Comparison of ENCODE assay signal across 12 cellular contexts in genomic region chr12:6774557-6775062, GRCh38. TPM values are rescaled to one million over a fixed set of nuclear protein-coding genes. Genes with fewer than 3 reads are reported as not detected.
A peak's percentile ranks its signal among the peaks of the same experiment; 100 is the strongest.
DNase-seq lines count a peak whose midpoint lies in the region; ATAC-seq and TF ChIP-seq lines count a peak whose summit lies in the region.
"Had no signal": no experiment of that assay in that cellular context is flagged by ENCODE, and none has a peak within 500 bp of the region (broad histone marks: within the 10 kb centered on the region; RNA-seq: fewer than 3 reads in every experiment).

No MANE protein-coding gene starts in this region.

- peak overlapping the region; percentile 67 to 86 (median 79) for H3K27ac Mint-ChIP-seq in CD4-positive, CD25-positive, alpha-beta regulatory T cell
- H3K27ac Mint-ChIP-seq in activated naive CD8-positive, alpha-beta T cell treated with anti-CD3 and anti-CD28 coated beads for 36 hours, result peak overlapping the region; percentile 97
- peak overlapping the region; percentile 74 for H3K27ac Mint-ChIP-seq in nephron progenitor cell

- peaks cover 14% of the 10 kb centered on the region for H3K27me3 ChIP-seq in CD4-positive, CD25-positive, alpha-beta regulatory T cell (ENCODE audit: control insufficient read depth, insufficient read depth, low read length)
- no peaks in the 10 kb centered on the region for H3K27me3 ChIP-seq in Peyer's patch
- H3K27me3 ChIP-seq in trophoblast cell (ENCODE audit: insufficient read depth, low read length), result peaks cover 19% of the 10 kb centered on the region
- no peaks in the 10 kb centered on the region for H3K27me3 ChIP-seq in PC-9 (ENCODE audit: insufficient read depth, low read depth)

- H3K4me1 Mint-ChIP-seq in CD4-positive, CD25-positive, alpha-beta regulatory T cell, result peaks cover 0 to 62% (median 20%) of the 10 kb centered on the region in 4 donors
- peaks cover 76% of the 10 kb centered on the region for H3K4me1 Mint-ChIP-seq in activated naive CD8-positive, alpha-beta T cell treated with anti-CD3 and anti-CD28 coated beads for 36 hours
- peaks cover 77% of the 10 kb centered on the region for H3K4me1 Mint-ChIP-seq in nephron progenitor cell

- CTCF ChIA-PET in PC-9 (lab: Charles Lee), result no interaction called here

- no peak overlapping the region for H2BK120ac ChIP-seq in trophoblast cell (ENCODE audit: insufficient read depth, low read length, poor library complexity)

- no peak overlapping the region for H2BK12ac ChIP-seq in trophoblast cell (ENCODE audit: low read length)

- no peaks in the 10 kb centered on the region for H3K36me3 ChIP-seq in CD4-positive, CD25-positive, alpha-beta regulatory T cell (ENCODE audit: control insufficient read depth, insufficient read depth, low read length)
- H3K36me3 ChIP-seq in Peyer's patch, result peaks cover 0 to 13% (median 0%) of the 10 kb centered on the region in 3 donors
- H3K36me3 ChIP-seq in trophoblast cell (ENCODE audit: control insufficient read depth in 1 of 2, insufficient read depth in 2 of 2, low read length in 2 of 2), result peaks cover 22 to 23% of the 10 kb centered on the region in 2 experiments
- H3K36me3 ChIP-seq in PC-9 (ENCODE audit: low read depth), result no peaks in the 10 kb centered on the region
- H3K36me3 ChIP-seq: colonic mucosa had no signal

- no peak overlapping the region for H3K4me3 ChIP-seq in CD4-positive, CD25-positive, alpha-beta regulatory T cell (ENCODE audit: low read depth, low read length)
- H3K4me3 ChIP-seq in Peyer's patch (peak overlapping the region in 3 of 4 donors; percentile 28 to 49 (median 46)), trophoblast cell (ENCODE audit: low read depth, low read length) (no peak overlapping the region), PC-9 (no peak overlapping the region)

- no peak overlapping the region for H4K12ac ChIP-seq in trophoblast cell (ENCODE audit: low read depth, low read length)

- H3K27ac ChIP-seq in CD4-positive, CD25-positive, alpha-beta regulatory T cell (ENCODE audit: insufficient read depth, low read length, poor library complexity, severe bottlenecking), result no peak overlapping the region
- H3K27ac ChIP-seq in Peyer's patch (peak overlapping the region; percentile 57 to 79 (median 62)), trophoblast cell (ENCODE audit: low read depth, low read length) (no peak overlapping the region), PC-9 (no peak overlapping the region)
- H3K27ac ChIP-seq: colonic mucosa had no signal

- H3K79me1 ChIP-seq in trophoblast cell (ENCODE audit: low read length), result no peaks in the 10 kb centered on the region

- no peak overlapping the region for H2BK5ac ChIP-seq in trophoblast cell (ENCODE audit: low read depth, low read length, poor library complexity)

- H3K4ac ChIP-seq in trophoblast cell (ENCODE audit: low read depth, low read length), result no peak overlapping the region

- no peaks in the 10 kb centered on the region for H3K9me3 Mint-ChIP-seq in CD4-positive, CD25-positive, alpha-beta regulatory T cell
- no peaks in the 10 kb centered on the region for H3K9me3 Mint-ChIP-seq in activated naive CD8-positive, alpha-beta T cell treated with anti-CD3 and anti-CD28 coated beads for 36 hours
- H3K9me3 Mint-ChIP-seq in nephron progenitor cell, result no peaks in the 10 kb centered on the region

- intact Hi-C loops in PC-9 (cut with micrococcal nuclease; ENCODE audit: unreplicated experiment), result no loop called here

- H2AFZ ChIP-seq in trophoblast cell (ENCODE audit: insufficient read depth, low read length, poor library complexity) (no peak overlapping the region), PC-9 (no peak overlapping the region)

- no peaks in the 10 kb centered on the region; the same call in 1 of the 2 replicates for H4K20me1 ChIP-seq in PC-9 (ENCODE audit: insufficient read depth)

- H3K4me1 ChIP-seq in CD4-positive, CD25-positive, alpha-beta regulatory T cell (ENCODE audit: control insufficient read depth, insufficient read depth, low read length, poor library complexity, severe bottlenecking), result peaks cover 56% of the 10 kb centered on the region
- H3K4me1 ChIP-seq in Peyer's patch (peaks cover 0 to 59% (median 9%) of the 10 kb centered on the region in 4 donors), trophoblast cell (ENCODE audit: control insufficient read depth in 1 of 2, insufficient read depth in 2 of 2, low read length in 2 of 2) (peaks cover 5 to 7% of the 10 kb centered on the region in 2 experiments), PC-9 (replicated peaks; ENCODE audit: insufficient read depth) (no peaks in the 10 kb centered on the region)
- H3K4me1 ChIP-seq: colonic mucosa had no signal

- WGBS in trophoblast cell (ENCODE audit: extremely low coverage, insufficient coverage, insufficient read length), result no CpG with 5 or more reads among the region's 14 CpGs

- no peak for DNase-seq in CD4-positive, CD25-positive, alpha-beta regulatory T cell
- DNase-seq in Peyer's patch (no peak), nephron progenitor cell (no peak), trophoblast cell (no peak), PC-9 (no peak), SIG-M5 (lab: John Stamatoyannopoulos, UW) (no peak), hypothalamus (lab: John Stamatoyannopoulos, UW) (no peak)
- DNase-seq in activated naive CD8-positive, alpha-beta T cell treated with anti-CD3 and anti-CD28 coated beads for 36 hours, result peak; percentile 57
- DNase-seq: KG1, midbrain, NCI-H2029 had no signal

- H3K18ac ChIP-seq in trophoblast cell (ENCODE audit: low read length), result no peak overlapping the region

- H3K4me3 Mint-ChIP-seq in CD4-positive, CD25-positive, alpha-beta regulatory T cell, result peak overlapping the region; percentile 78 to 83 (median 82)
- peak overlapping the region; percentile 91 for H3K4me3 Mint-ChIP-seq in activated naive CD8-positive, alpha-beta T cell treated with anti-CD3 and anti-CD28 coated beads for 36 hours
- H3K4me3 Mint-ChIP-seq in nephron progenitor cell, result peak overlapping the region; percentile 50

- H3K4me2 ChIP-seq in trophoblast cell (ENCODE audit: low read length) (no peak overlapping the region), PC-9 (no peak overlapping the region)

- no peaks in the 10 kb centered on the region for H3K9me2 ChIP-seq in PC-9 (ENCODE audit: insufficient read depth)

- peaks cover 29% of the 10 kb centered on the region; the same call in 1 of the 2 replicates for H3F3A ChIP-seq in PC-9 (ENCODE audit: insufficient read depth, low read depth)

- no peak overlapping the region for H3K14ac ChIP-seq in trophoblast cell (ENCODE audit: low read length)

- POLR2A ChIA-PET in PC-9 (lab: Charles Lee; ENCODE audit: unreplicated experiment), result interaction anchor here (0.5 to 0.6 kb wide), 3 partner anchors 47 to 138 kb away, joined by 3 to 7 read pairs (median 3); no protein-coding TSS in a partner anchor

- no peaks in the 10 kb centered on the region for H3K36me3 Mint-ChIP-seq in CD4-positive, CD25-positive, alpha-beta regulatory T cell
- peaks cover 53% of the 10 kb centered on the region for H3K36me3 Mint-ChIP-seq in activated naive CD8-positive, alpha-beta T cell treated with anti-CD3 and anti-CD28 coated beads for 36 hours
- H3K36me3 Mint-ChIP-seq in nephron progenitor cell (ENCODE audit: low read depth), result peaks cover 49% of the 10 kb centered on the region

- H3K9me3 ChIP-seq in CD4-positive, CD25-positive, alpha-beta regulatory T cell (ENCODE audit: control insufficient read depth in 2 of 2, low read length in 2 of 2), result no peaks in the 10 kb centered on the region
- H3K9me3 ChIP-seq in Peyer's patch (no peaks in the 10 kb centered on the region), trophoblast cell (ENCODE audit: insufficient read depth, low read depth, low read length) (peaks cover 2% of the 10 kb centered on the region), PC-9 (ENCODE audit: insufficient read depth, low read depth) (no peaks in the 10 kb centered on the region)
- H3K9me3 ChIP-seq: colonic mucosa had no signal

- H4K8ac ChIP-seq in trophoblast cell (ENCODE audit: low read depth, low read length), result no peak overlapping the region

- no TSS peak for BruUV-seq in PC-9 (replicated peaks; lab: Mats Ljungman, UMichigan)

- H2AK5ac ChIP-seq in trophoblast cell (ENCODE audit: low read length), result no peak overlapping the region

- ATAC-seq in CD4-positive, CD25-positive, alpha-beta regulatory T cell (ENCODE audit: low read depth in 2 of 2), result no peak

- no peak overlapping the region for H3K23ac ChIP-seq in trophoblast cell (ENCODE audit: low read length)

- H3K79me2 ChIP-seq in trophoblast cell (ENCODE audit: control insufficient read depth, insufficient read depth, low read length, poor library complexity) (no peaks in the 10 kb centered on the region), PC-9 (ENCODE audit: low read depth) (no peaks in the 10 kb centered on the region)

- peaks cover 36% of the 10 kb centered on the region for H3K27me3 Mint-ChIP-seq in CD4-positive, CD25-positive, alpha-beta regulatory T cell
- H3K27me3 Mint-ChIP-seq in activated naive CD8-positive, alpha-beta T cell treated with anti-CD3 and anti-CD28 coated beads for 36 hours, result peaks cover 58% of the 10 kb centered on the region
- H3K27me3 Mint-ChIP-seq in nephron progenitor cell (ENCODE audit: low read depth, poor library complexity), result peaks cover 18% of the 10 kb centered on the region

- peak in 1 of 2 donors; percentile 35 for TF ChIP-seq POLR2A in Peyer's patch (IDR thresholded peaks at IDR 0.05)

- no peak for TF ChIP-seq CTCF in Peyer's patch (IDR thresholded peaks at IDR 0.05)
- no peak for TF ChIP-seq CTCF in nephron progenitor cell (IDR thresholded peaks at IDR 0.05)
- TF ChIP-seq CTCF in PC-9 (conservative IDR thresholded peaks at IDR 0.05), result no peak

- no peak overlapping the region for H3K9ac ChIP-seq in trophoblast cell (ENCODE audit: low read length)

- no peak overlapping the region for H4K91ac ChIP-seq in trophoblast cell (ENCODE audit: low read depth, low read length)

RNA-seq across cellular contexts. Expression of gene LAG3, which starts 2.3 kb away (rescaled TPM):
- total RNA-seq in CD4-positive, CD25-positive, alpha-beta regulatory T cell, result 8.2 TPM
- polyA plus RNA-seq in CD4-positive, CD25-positive, alpha-beta regulatory T cell, result 10 to 100 TPM in 2 of 4 donors, 1 to 10 TPM in 2; 6.3 to 12.6 (median 11.0) TPM
- total RNA-seq in Peyer's patch, result 1 to 10 TPM in 3 of 4 donors, not detected in 1; 1.3 to 3.0 (median 1.6) TPM
- 10 to 100 TPM; 64.8 to 67.7 TPM for total RNA-seq in activated naive CD8-positive, alpha-beta T cell treated with anti-CD3 and anti-CD28 coated beads for 36 hours
- polyA plus RNA-seq in trophoblast cell (2013), result 0.29 and 0.37 TPM in 2 replicates
- total RNA-seq in PC-9 (2021), result 9.4 and 10.5 TPM in 2 replicates

RNA-seq across cellular contexts. Expression of gene PTMS, which starts 8.4 kb away (rescaled TPM):
- total RNA-seq in CD4-positive, CD25-positive, alpha-beta regulatory T cell, result 15.0 TPM
- 1 to 10 TPM; 1.3 to 3.9 (median 2.5) TPM for polyA plus RNA-seq in CD4-positive, CD25-positive, alpha-beta regulatory T cell
- total RNA-seq in Peyer's patch (10 to 100 TPM; 44.2 to 87.5 (median 53.0) TPM), PC-9 (2021) (633 and 910 TPM in 2 replicates)
- 10 to 100 TPM; 23.3 to 25.1 TPM for total RNA-seq in activated naive CD8-positive, alpha-beta T cell treated with anti-CD3 and anti-CD28 coated beads for 36 hours
- 441 and 482 TPM in 2 replicates for polyA plus RNA-seq in trophoblast cell (2013)

RNA-seq across cellular contexts. Expression of gene CD4, which starts 14.7 kb away (rescaled TPM):
- 224 TPM for total RNA-seq in CD4-positive, CD25-positive, alpha-beta regulatory T cell
- polyA plus RNA-seq in CD4-positive, CD25-positive, alpha-beta regulatory T cell, result 100 to 1,000 TPM; 312 to 330 (median 324) TPM
- total RNA-seq in Peyer's patch (1 to 10 TPM; 2.1 to 9.1 (median 4.0) TPM), PC-9 (2021) (1.0 and 3.2 TPM in 2 replicates)
- total RNA-seq in activated naive CD8-positive, alpha-beta T cell treated with anti-CD3 and anti-CD28 coated beads for 36 hours, result 1 to 10 TPM; 2.2 to 2.5 TPM
- polyA plus RNA-seq in trophoblast cell (2013), result 0.04 TPM in 2 replicates

RNA-seq across cellular contexts. Expression of gene MLF2, which starts 21.7 kb away (rescaled TPM):
- total RNA-seq in CD4-positive, CD25-positive, alpha-beta regulatory T cell, result 101 TPM
- polyA plus RNA-seq in CD4-positive, CD25-positive, alpha-beta regulatory T cell, result 100 to 1,000 TPM; 104 to 124 (median 114) TPM
- total RNA-seq in Peyer's patch, result 100 to 1,000 TPM in 3 of 4 donors, 10 to 100 TPM in 1; 94.9 to 212 (median 182) TPM
- total RNA-seq in activated naive CD8-positive, alpha-beta T cell treated with anti-CD3 and anti-CD28 coated beads for 36 hours, result 100 to 1,000 TPM; 134 to 141 TPM
- 219 and 234 TPM in 2 replicates for polyA plus RNA-seq in trophoblast cell (2013)
- 349 and 379 TPM in 2 replicates for total RNA-seq in PC-9 (2021)

RNA-seq across cellular contexts. Expression of gene GPR162, which starts 47.0 kb away (rescaled TPM):
- not detected for total RNA-seq in CD4-positive, CD25-positive, alpha-beta regulatory T cell
- not detected for polyA plus RNA-seq in CD4-positive, CD25-positive, alpha-beta regulatory T cell
- total RNA-seq in Peyer's patch (10 to 100 TPM in 1 of 4 donors, 1 to 10 TPM in 2, not detected in 1; 2.5 to 11.6 (median 4.1) TPM), PC-9 (2021) (2.4 and 3.8 TPM in 2 replicates)
- under 1 TPM; 0.54 to 0.76 TPM for total RNA-seq in activated naive CD8-positive, alpha-beta T cell treated with anti-CD3 and anti-CD28 coated beads for 36 hours
- polyA plus RNA-seq in trophoblast cell (2013), result 2.2 and 2.9 TPM in 2 replicates

Comparison
In these comparisons a context has a peak if more than half of its experiments do, and no peak if none do; other contexts are left out.
1. H3K27ac ChIP-seq: peak in Peyer's patch (4 of 4); none in CD4-positive, CD25-positive, alpha-beta regulatory T cell (single experiment), trophoblast cell (single experiment) and PC-9 (single experiment).
2. H3K4me3 ChIP-seq: peak in Peyer's patch (3 of 4); none in CD4-positive, CD25-positive, alpha-beta regulatory T cell (single experiment), trophoblast cell (single experiment) and PC-9 (single experiment).
3. RNA of gene CD4, which starts 14.7 kb away (total RNA-seq): 224 TPM in CD4-positive, CD25-positive, alpha-beta regulatory T cell (single experiment); 2.1 to 9.1 TPM in Peyer's patch, 2.2 to 2.5 TPM in activated naive CD8-positive, alpha-beta T cell treated with anti-CD3 and anti-CD28 coated beads for 36 hours and 1.0 to 3.2 TPM in PC-9; every median in the first group is over 10 times any median in the second.
4. Peak in every context shown above with its lines, with median percentiles within 50 percentile points of each other: H3K27ac Mint-ChIP-seq and H3K4me3 Mint-ChIP-seq.